In genomic region chr7:26345837-26346236, GRCh38 we compare ENCODE assay signal across 14 cellular contexts. TPM values are rescaled to one million over a fixed set of nuclear protein-coding genes. Genes with fewer than 3 reads are reported as not detected.
DNase-seq lines count a peak whose midpoint lies in the region; ATAC-seq and TF ChIP-seq lines count a peak whose summit lies in the region.
"Had no signal": no experiment of that assay in that cellular context is flagged by ENCODE, and none has a peak within 500 bp of the region (broad histone marks: within the 10 kb centered on the region; RNA-seq: fewer than 3 reads in every experiment).

No MANE protein-coding gene starts in this region.

- H3K9me3 ChIP-seq in PC-9 (ENCODE audit: insufficient read depth, low read depth): no peaks in the 10 kb centered on the region
- no peaks in the 10 kb centered on the region for H3K9me3 ChIP-seq in endodermal cell (ENCODE audit: control insufficient read depth, low read length)
- H3K9me3 ChIP-seq in trophoblast cell (ENCODE audit: insufficient read depth, low read depth, low read length): no peaks in the 10 kb centered on the region

- no peak overlapping the region for H3K4me2 ChIP-seq in GM23338
- peak overlapping the region; percentile 49 for H3K4me2 ChIP-seq in PC-9
- H3K4me2 ChIP-seq in trophoblast cell (ENCODE audit: low read length): no peak overlapping the region
- H3K4me2 ChIP-seq: BLaER1 treated with 17β-estradiol and CSF1 and Interleukin-3, amounts not matched to agents 10 nM and 100 nM had no signal

- no peak overlapping the region for H3K4ac ChIP-seq in trophoblast cell (ENCODE audit: low read depth, low read length)

- H3K9me2 ChIP-seq in GM23338 (ENCODE audit: insufficient read depth) (no peaks in the 10 kb centered on the region; the same call in 1 of the 2 replicates), PC-9 (ENCODE audit: insufficient read depth) (no peaks in the 10 kb centered on the region; the same call in 1 of the 2 replicates)

- DNase-seq in GM23338 (ENCODE audit: low spot score): no peak
- DNase-seq in PC-9: no peak
- peak; percentile 48 for DNase-seq in endodermal cell
- no peak for DNase-seq in trophoblast cell
- DNase-seq in NCI-H1436 (lab: John Stamatoyannopoulos, UW): no peak
- DNase-seq in DMS53 treated with DMSO at 0.1 percent for 48 hours (lab: John Stamatoyannopoulos, UW; ENCODE audit: unreplicated experiment): no peak
- DNase-seq: DMS79 treated with DMSO at 0.1 percent for 48 hours, KBM-7, NCI-H1417, NCI-H187 treated with DMSO at 0.1 percent for 48 hours, OCI-M1, RPMI8226 had no signal

- 90% methylated on average over 5 to 9 of the region's 9 CpGs for WGBS in endodermal cell (ENCODE audit: insufficient coverage in 1 of 2, insufficient read length in 1 of 2), 2 experiments
- WGBS in trophoblast cell (ENCODE audit: extremely low coverage, insufficient coverage, insufficient read length): no CpG with 5 or more reads among the region's 9 CpGs

- CTCF ChIA-PET in PC-9 (lab: Charles Lee): interaction anchor here (0.6 to 1.1 kb wide), 2 partner anchors 24 to 1506 kb away, joined by 6 to 8 read pairs; no protein-coding TSS in a partner anchor

- no peak overlapping the region for H4K12ac ChIP-seq in trophoblast cell (ENCODE audit: low read depth, low read length)

- H3K27ac ChIP-seq in GM23338 (ENCODE audit: low read depth): no peak overlapping the region
- peak overlapping the region; percentile 86 for H3K27ac ChIP-seq in PC-9
- H3K27ac ChIP-seq in endodermal cell (ENCODE audit: low read depth, low read length): no peak overlapping the region
- no peak overlapping the region for H3K27ac ChIP-seq in trophoblast cell (ENCODE audit: low read depth, low read length)
- H3K27ac ChIP-seq: BLaER1 treated with 17β-estradiol and CSF1 and Interleukin-3, amounts not matched to agents 10 nM and 100 nM had no signal

- H3K4me3 ChIP-seq in GM23338: no peak overlapping the region
- H3K4me3 ChIP-seq in PC-9: no peak overlapping the region
- no peak overlapping the region for H3K4me3 ChIP-seq in endodermal cell (ENCODE audit: low read length)
- H3K4me3 ChIP-seq in trophoblast cell (ENCODE audit: low read depth, low read length): no peak overlapping the region
- H3K4me3 ChIP-seq: BLaER1 treated with 17β-estradiol and CSF1 and Interleukin-3, amounts not matched to agents 10 nM and 100 nM had no signal

- no peaks in the 10 kb centered on the region for H3K4me1 ChIP-seq in GM23338 (ENCODE audit: insufficient read depth)
- peaks cover 42% of the 10 kb centered on the region for H3K4me1 ChIP-seq in PC-9 (replicated peaks; ENCODE audit: insufficient read depth)
- H3K4me1 ChIP-seq in endodermal cell (ENCODE audit: control insufficient read depth, insufficient read depth, low read length): peaks cover 7% of the 10 kb centered on the region
- no peaks in the 10 kb centered on the region for H3K4me1 ChIP-seq in trophoblast cell (ENCODE audit: control insufficient read depth in 1 of 2, insufficient read depth in 2 of 2, low read length in 2 of 2)

- H4K8ac ChIP-seq in trophoblast cell (ENCODE audit: low read depth, low read length): no peak overlapping the region

- H3K36me3 Mint-ChIP-seq in GM23338 (ENCODE audit: low read depth) (no peaks in the 10 kb centered on the region; the same call in 2 of the 3 replicates), endodermal cell (ENCODE audit: low read depth) (no peaks in the 10 kb centered on the region)

- POLR2A ChIA-PET in PC-9 (lab: Charles Lee; ENCODE audit: unreplicated experiment): interaction anchor here (0.6 kb wide), 1 partner anchor 194 kb away, joined by 5 read pairs; the partner anchor contains the start of gene NFE2L3

- H3K23ac ChIP-seq in trophoblast cell (ENCODE audit: low read length): no peak overlapping the region

- H3K79me1 ChIP-seq in trophoblast cell (ENCODE audit: low read length): no peaks in the 10 kb centered on the region

- H3K4me3 Mint-ChIP-seq in GM23338 (no peak overlapping the region), endodermal cell (no peak overlapping the region)

- no peak overlapping the region for H2BK5ac ChIP-seq in trophoblast cell (ENCODE audit: low read depth, low read length, poor library complexity)

- H3K4me1 Mint-ChIP-seq in GM23338 (peaks cover 10% of the 10 kb centered on the region), endodermal cell (peaks cover 11% of the 10 kb centered on the region)

- H3K9me3 Mint-ChIP-seq in GM23338 (no peaks in the 10 kb centered on the region), endodermal cell (peaks cover 1% of the 10 kb centered on the region)

- H3K14ac ChIP-seq in trophoblast cell (ENCODE audit: low read length): no peak overlapping the region

- TF ChIP-seq CTCF in GM23338 (conservative IDR thresholded peaks at IDR 0.05; ENCODE audit: low read depth in 2 of 2): 0 out of 4 replicates have a peak, but pooled peaks of 1 of the 2 experiments have one; percentile 12
- TF ChIP-seq CTCF in PC-9 (conservative IDR thresholded peaks at IDR 0.05): no peak
- peak; percentile 37 for TF ChIP-seq CTCF in endodermal cell (conservative IDR thresholded peaks at IDR 0.05)

- intact Hi-C loops in PC-9 (cut with micrococcal nuclease; ENCODE audit: unreplicated experiment): loop anchor here (2.0 to 5.0 kb wide), 4 partner anchors 54 to 264 kb away; partner anchors contain the start of genes CBX3, HNRNPA2B1 and SNX10

- no peak overlapping the region for H2AFZ ChIP-seq in GM23338
- H2AFZ ChIP-seq in PC-9: no peak overlapping the region
- H2AFZ ChIP-seq in trophoblast cell (ENCODE audit: insufficient read depth, low read length, poor library complexity): no peak overlapping the region

- H3K36me3 ChIP-seq in GM23338 (ENCODE audit: insufficient read depth) (no peaks in the 10 kb centered on the region), PC-9 (ENCODE audit: low read depth) (no peaks in the 10 kb centered on the region), endodermal cell (ENCODE audit: control insufficient read depth, insufficient read depth, low read length) (no peaks in the 10 kb centered on the region), trophoblast cell (ENCODE audit: control insufficient read depth in 1 of 2, insufficient read depth in 2 of 2, low read length in 2 of 2) (peaks cover 2% of the 10 kb centered on the region in 2 experiments)

- H3K27ac Mint-ChIP-seq in GM23338 (no peak overlapping the region), endodermal cell (peak overlapping the region; percentile 37)

- no TSS peak for BruUV-seq in PC-9 (replicated peaks; lab: Mats Ljungman, UMichigan)

- H3K79me2 ChIP-seq in GM23338 (replicated peaks; ENCODE audit: insufficient read depth): no peaks in the 10 kb centered on the region
- H3K79me2 ChIP-seq in PC-9 (ENCODE audit: low read depth): no peaks in the 10 kb centered on the region
- H3K79me2 ChIP-seq in trophoblast cell (ENCODE audit: control insufficient read depth, insufficient read depth, low read length, poor library complexity): no peaks in the 10 kb centered on the region

- H4K20me1 ChIP-seq in GM23338 (replicated peaks; ENCODE audit: insufficient read depth) (no peaks in the 10 kb centered on the region), PC-9 (ENCODE audit: insufficient read depth) (no peaks in the 10 kb centered on the region)
- H4K20me1 ChIP-seq: BLaER1 treated with 17β-estradiol and CSF1 and Interleukin-3, amounts not matched to agents 10 nM and 100 nM had no signal

- H3K27me3 Mint-ChIP-seq in GM23338 (ENCODE audit: insufficient read depth, low read depth, poor library complexity) (peaks cover 7% of the 10 kb centered on the region), endodermal cell (ENCODE audit: insufficient read depth) (no peaks in the 10 kb centered on the region)

- no peaks in the 10 kb centered on the region for H3K27me3 ChIP-seq in GM23338 (ENCODE audit: insufficient read depth)
- H3K27me3 ChIP-seq in PC-9 (ENCODE audit: insufficient read depth, low read depth): no peaks in the 10 kb centered on the region
- H3K27me3 ChIP-seq in endodermal cell (ENCODE audit: control insufficient read depth, insufficient read depth, low read length, poor library complexity, severe bottlenecking): no peaks in the 10 kb centered on the region
- no peaks in the 10 kb centered on the region for H3K27me3 ChIP-seq in trophoblast cell (ENCODE audit: insufficient read depth, low read length)
- H3K27me3 ChIP-seq: BLaER1 treated with 17β-estradiol and CSF1 and Interleukin-3, amounts not matched to agents 10 nM and 100 nM had no signal

- peak overlapping the region; percentile 19 for H2AK5ac ChIP-seq in trophoblast cell (ENCODE audit: low read length)

- ATAC-seq in GM23338 (peak; percentile 41), HG02840 (IDR thresholded peaks at IDR 0.05; ENCODE audit: low FRiP score, unreplicated experiment) (no peak)

- no peak overlapping the region for H2BK120ac ChIP-seq in trophoblast cell (ENCODE audit: insufficient read depth, low read length, poor library complexity)

- H3K9ac ChIP-seq in endodermal cell (ENCODE audit: extremely low read depth, low read length, poor library complexity, severe bottlenecking) (no peak overlapping the region), trophoblast cell (ENCODE audit: low read length) (no peak overlapping the region)
- H3K9ac ChIP-seq: BLaER1 treated with 17β-estradiol and CSF1 and Interleukin-3, amounts not matched to agents 10 nM and 100 nM had no signal

- H2BK12ac ChIP-seq in trophoblast cell (ENCODE audit: low read length): no peak overlapping the region

- H3F3A ChIP-seq in GM23338 (replicated peaks; ENCODE audit: low read depth): no peaks in the 10 kb centered on the region
- peaks cover 15% of the 10 kb centered on the region; the same call in 1 of the 2 replicates for H3F3A ChIP-seq in PC-9 (ENCODE audit: insufficient read depth, low read depth)

- no peak overlapping the region for H4K91ac ChIP-seq in trophoblast cell (ENCODE audit: low read depth, low read length)

- no peak overlapping the region for H3K18ac ChIP-seq in trophoblast cell (ENCODE audit: low read length)

TF ChIP-seq in GM23338, 12 proteins besides CTCF, POLR2A, EP300 and RAD21 (continues in another document):
- no peak for TF ChIP-seq ZNF114 (CRISPR knock-in tag; IDR thresholded peaks at IDR 0.05)

RNA-seq across cellular contexts. Expression of gene SNX10, which starts 54.2 kb away (rescaled TPM):
- 14.6 and 17.8 TPM in 2 replicates for total RNA-seq in GM23338 (2014; rRNA removed; shearing (Covaris generic))
- polyA plus RNA-seq in GM23338 (2016; fragmentation: Nextera tagmentation; extraction: Ambion mirVana): 13.8 and 15.8 TPM in 2 replicates
- total RNA-seq in PC-9 (2021) (9.1 and 9.8 TPM in 2 replicates), endodermal cell (10 to 100 TPM; 13.2 to 19.3 TPM)
- 10.7 TPM for polyA plus RNA-seq in endodermal cell (2013, experiment 1 of 2)
- polyA plus RNA-seq in endodermal cell (2013, experiment 2 of 2): 10.8 TPM
- polyA plus RNA-seq in trophoblast cell (2013): 14.7 and 15.0 TPM in 2 replicates
